In genomic region chr5:149895416-149896345, GRCh38 we compare ENCODE assay signal across 12 cellular contexts. TPM values are rescaled to one million over a fixed set of nuclear protein-coding genes. Genes with fewer than 3 reads are reported as not detected.
DNase-seq lines count a peak whose midpoint lies in the region; ATAC-seq and TF ChIP-seq lines count a peak whose summit lies in the region.
"Had no signal": no experiment of that assay in that cellular context is flagged by ENCODE, and none has a peak within 500 bp of the region (broad histone marks: within the 10 kb centered on the region; RNA-seq: fewer than 3 reads in every experiment).

No MANE protein-coding gene starts in this region.

- H3K9me3 ChIP-seq in SK-N-SH (no peaks in the 10 kb centered on the region), esophagus squamous epithelium (no peaks in the 10 kb centered on the region), vagina (no peaks in the 10 kb centered on the region)

- H3K27me3 ChIP-seq in SK-N-SH (ENCODE audit: insufficient read depth) = no peaks in the 10 kb centered on the region
- H3K27me3 ChIP-seq in esophagus squamous epithelium = no peaks in the 10 kb centered on the region
- no peaks in the 10 kb centered on the region for H3K27me3 ChIP-seq in vagina

- H3K27ac Mint-ChIP-seq in osteocyte (ENCODE audit: unreplicated experiment) = peak overlapping the region; percentile 24
- H3K27ac Mint-ChIP-seq: CD8-positive, alpha-beta T cell had no signal

- no peaks in the 10 kb centered on the region for H4K20me1 ChIP-seq in SK-N-SH (ENCODE audit: insufficient read depth)

- H3K27ac ChIP-seq in SK-N-SH (ENCODE audit: low read depth in 2 of 2, low read length in 1 of 2) (no peak overlapping the region), esophagus squamous epithelium (peak overlapping the region; percentile 46 to 84 (median 71)), vagina (no peak overlapping the region)

- H3K36me3 ChIP-seq in SK-N-SH (replicated peaks in 1 of 2; ENCODE audit: control insufficient read depth in 1 of 2, insufficient read depth in 2 of 2, low read length in 1 of 2) (no peaks in the 10 kb centered on the region), esophagus squamous epithelium (no peaks in the 10 kb centered on the region), vagina (no peaks in the 10 kb centered on the region)

- intact Hi-C loops in esophagus squamous epithelium (cut with DNase I) = no loop called here
- intact Hi-C loops in vagina (cut with DNase I) = no loop called here

- no peaks in the 10 kb centered on the region for H3K36me3 Mint-ChIP-seq in osteocyte (ENCODE audit: unreplicated experiment)
- H3K36me3 Mint-ChIP-seq: CD8-positive, alpha-beta T cell had no signal

- TF ChIP-seq POLR2A in esophagus squamous epithelium (IDR thresholded peaks at IDR 0.05) (no peak), vagina (IDR thresholded peaks at IDR 0.05) (no peak)

- H3K4me3 ChIP-seq in SK-N-SH (ENCODE audit: low read depth in 2 of 2, low read length in 1 of 2) = no peak overlapping the region
- no peak overlapping the region for H3K4me3 ChIP-seq in esophagus squamous epithelium
- no peak overlapping the region for H3K4me3 ChIP-seq in vagina

- H3K9me2 ChIP-seq in SK-N-SH = no peaks in the 10 kb centered on the region

- no peak overlapping the region for H3K4me2 ChIP-seq in SK-N-SH

- DNase-seq in HCEC 1CT = peak; percentile 51
- no peak for DNase-seq in SK-N-SH
- no peak for DNase-seq in esophagus squamous epithelium (lab: John Stamatoyannopoulos, UW)
- DNase-seq in osteocyte (ENCODE audit: extremely low spot score, unreplicated experiment) = no peak
- DNase-seq in NCI-H187 (lab: John Stamatoyannopoulos, UW) = no peak
- no peak for DNase-seq in vagina (ENCODE audit: extremely low spot score in 2 of 2)
- DNase-seq: activated gamma-delta T cell; CD8-positive, alpha-beta T cell; NCI-H510A had no signal

- no peaks in the 10 kb centered on the region for H3K9me3 Mint-ChIP-seq in osteocyte (ENCODE audit: unreplicated experiment)
- H3K9me3 Mint-ChIP-seq: CD8-positive, alpha-beta T cell had no signal

- POLR2A ChIA-PET in SK-N-SH (lab: Yijun Ruan, JAX) = no interaction called here

- 68% methylated on average over 7 of the region's 7 CpGs for WGBS in SK-N-SH (ENCODE audit: low lambda C conversion rate)
- WGBS in esophagus squamous epithelium, 2 donors = 39 to 47% methylated on average over 7 of the region's 7 CpGs

- no peak overlapping the region for H3K9ac ChIP-seq in SK-N-SH

- H3F3A ChIP-seq in SK-N-SH (replicated peaks; ENCODE audit: insufficient read depth) = peaks cover 2% of the 10 kb centered on the region

- CTCF ChIA-PET in SK-N-SH (lab: Yijun Ruan, JAX) = interaction anchor here (1.0 to 1.4 kb wide), 2 partner anchors 10 to 61 kb away, joined by 3 read pairs; no protein-coding TSS in a partner anchor

- no peaks in the 10 kb centered on the region for H3K79me2 ChIP-seq in SK-N-SH (ENCODE audit: insufficient read depth)

- H3K27me3 Mint-ChIP-seq in osteocyte (ENCODE audit: unreplicated experiment) = no peaks in the 10 kb centered on the region

- peak overlapping the region; percentile 47; the same call in 1 of the 2 replicates for H2AFZ ChIP-seq in SK-N-SH (ENCODE audit: low read depth)

- no peak overlapping the region for H3K4me3 Mint-ChIP-seq in osteocyte (ENCODE audit: unreplicated experiment)
- H3K4me3 Mint-ChIP-seq: CD8-positive, alpha-beta T cell had no signal

- H3K4me1 ChIP-seq in SK-N-SH (ENCODE audit: control insufficient read depth in 1 of 2, insufficient read depth in 2 of 2, low read depth in 1 of 2, low read length in 1 of 2) = peaks cover 0 to 4% of the 10 kb centered on the region in 2 experiments; a peak in 1 of 4 replicates
- H3K4me1 ChIP-seq in esophagus squamous epithelium = peaks cover 2 to 54% (median 5%) of the 10 kb centered on the region in 3 donors
- no peaks in the 10 kb centered on the region for H3K4me1 ChIP-seq in vagina

- H3K4me1 Mint-ChIP-seq in osteocyte (ENCODE audit: unreplicated experiment) = peaks cover 26% of the 10 kb centered on the region

- TF ChIP-seq EP300 in SK-N-SH (IDR thresholded peaks at IDR 0.05; ENCODE audit: borderline replicate concordance in 1 of 2, low read depth in 1 of 2, low read length in 1 of 2) = no peak

- no peak for ATAC-seq in HG03571 (IDR thresholded peaks at IDR 0.05; ENCODE audit: unreplicated experiment)
- ATAC-seq: activated CD4-positive, CD25-positive, alpha-beta regulatory T cell treated with anti-CD3 and anti-CD28 coated beads, Interleukin-2, amount 50 U/mL, for 24 hours; CD8-positive, alpha-beta T cell had no signal

- TF ChIP-seq CTCF in SK-N-SH (IDR thresholded peaks at IDR 0.05) (no peak), esophagus squamous epithelium (IDR thresholded peaks at IDR 0.05) (no peak), osteocyte (IDR thresholded peaks at IDR 0.05) (no peak), vagina (IDR thresholded peaks at IDR 0.05) (no peak)

- TF ChIP-seq RAD21 in SK-N-SH (IDR thresholded peaks at IDR 0.05; ENCODE audit: low read length) = no peak

TF ChIP-seq in SK-N-SH, 30 proteins besides CTCF, POLR2A, EP300 and RAD21:
- no peak for TF ChIP-seq MXI1 (IDR thresholded peaks at IDR 0.05; ENCODE audit: low read depth, low read length)
- TF ChIP-seq FOSL2 (IDR thresholded peaks at IDR 0.05; ENCODE audit: borderline replicate concordance, low read depth) = peak; percentile 40; the same call in 1 of the 2 replicates

RNA-seq across cellular contexts. Expression of gene PDE6A, which starts 48.9 kb away (rescaled TPM):
- 0.05 and 0.06 TPM in 2 replicates for polyA plus RNA-seq in SK-N-SH (2012; rRNA removed)
- 0.06 and 0.07 TPM in 2 replicates for polyA plus RNA-seq in SK-N-SH (2012; cell fraction: cytosol; rRNA removed)
- polyA plus RNA-seq in SK-N-SH (2012; cell fraction: nucleus; rRNA removed) = 0.11 and 0.14 TPM in 2 replicates
- total RNA-seq in esophagus squamous epithelium = 1 to 10 TPM in 2 of 4 donors, under 1 TPM in 2; 0.04 to 3.8 (median 2.2) TPM
- total RNA-seq in osteocyte = not detected in 2 replicates
- 0.25 TPM for total RNA-seq in vagina
- total RNA-seq: CD8-positive, alpha-beta T cell; lung microvascular endothelial cell had no signal

Comparison
In these comparisons a context has a peak if more than half of its experiments do, and no peak if none do; other contexts are left out.
1. H3K27ac ChIP-seq: peak in esophagus squamous epithelium (4 of 4); none in SK-N-SH (0 of 2) and vagina (single experiment).